ENCODE assay signal across 15 cellular contexts in genomic region chr15:90617668-90618097, GRCh38.
A peak's percentile ranks its signal among the peaks of the same experiment; 100 is the strongest.
DNase-seq lines count a peak whose midpoint lies in the region; ATAC-seq and TF ChIP-seq lines count a peak whose summit lies in the region.
"Had no signal": no experiment of that assay in that cellular context is flagged by ENCODE, and none has a peak within 500 bp of the region (broad histone marks: within the 10 kb centered on the region; RNA-seq: fewer than 3 reads in every experiment).

No MANE protein-coding gene starts in this region.

- H3K9me3 Mint-ChIP-seq in memory B cell, result no peaks in the 10 kb centered on the region

- TF ChIP-seq POLR2A in heart left ventricle (IDR thresholded peaks at IDR 0.05) (no peak), thyroid gland (IDR thresholded peaks at IDR 0.05) (no peak)

- intact Hi-C loops in heart left ventricle (cut with DNase I) (loop anchor here in 1 of 10 donors (10.0 kb wide), 1 partner anchor 293 kb away; no protein-coding TSS in a partner anchor), Right ventricle myocardium inferior (cut with DNase I) (loop anchor here (10.0 kb wide), 1 partner anchor 273 kb away; no protein-coding TSS in a partner anchor), thyroid gland (cut with DNase I) (loop anchor here (10.0 kb wide), 1 partner anchor 83 kb away; no protein-coding TSS in a partner anchor)

- peaks cover 0 to 23% (median 0%) of the 10 kb centered on the region in 12 donors for H3K4me1 ChIP-seq in heart left ventricle
- H3K4me1 ChIP-seq in thyroid gland, result peaks cover 23 to 29% of the 10 kb centered on the region in 2 donors
- H3K4me1 ChIP-seq: vagina had no signal

- WGBS in heart left ventricle, 4 donors, result 79 to 90% (median 83%) methylated on average over 7 of the region's 7 CpGs
- WGBS in thyroid gland, 2 donors, result 39 to 54% methylated on average over 7 of the region's 7 CpGs

- H3K27ac Mint-ChIP-seq in memory B cell, result peak overlapping the region; percentile 53

- H3K4me1 Mint-ChIP-seq in memory B cell, result peaks cover 19% of the 10 kb centered on the region

- in situ Hi-C loops in brain microvascular endothelial cell (cut with HindIII; ENCODE audit: low pct_ligation_motif_present, low sequenced_read_pairs), result no loop called here

- no peak for ATAC-seq in heart left ventricle
- no peak for ATAC-seq in Right ventricle myocardium inferior
- no peak for ATAC-seq in memory B cell (ENCODE audit: low read depth)
- no peak for ATAC-seq in HG03469 (IDR thresholded peaks at IDR 0.05; ENCODE audit: unreplicated experiment)
- ATAC-seq in HG02938 (IDR thresholded peaks at IDR 0.05; ENCODE audit: unreplicated experiment), result no peak

- peak overlapping the region in 7 of 12 donors; percentile 2 to 49 (median 20) for H3K27ac ChIP-seq in heart left ventricle
- H3K27ac ChIP-seq in VCaP, result peak overlapping the region; percentile 61
- peak overlapping the region; percentile 75 to 89 (median 87) for H3K27ac ChIP-seq in thyroid gland
- no peak overlapping the region for H3K27ac ChIP-seq in brain microvascular endothelial cell
- H3K27ac ChIP-seq: vagina had no signal

- H3K4me3 Mint-ChIP-seq in memory B cell, result no peak overlapping the region

- H3K9me3 ChIP-seq in heart left ventricle (no peaks in the 10 kb centered on the region), thyroid gland (no peaks in the 10 kb centered on the region)
- H3K9me3 ChIP-seq: MG63, vagina had no signal

- H3K27me3 ChIP-seq in heart left ventricle (no peaks in the 10 kb centered on the region), thyroid gland (no peaks in the 10 kb centered on the region), brain microvascular endothelial cell (replicated peaks) (no peaks in the 10 kb centered on the region)
- H3K27me3 ChIP-seq: MG63, vagina had no signal

- peaks cover 18% of the 10 kb centered on the region for H3K36me3 Mint-ChIP-seq in memory B cell

- H3K4me3 ChIP-seq in heart left ventricle (no peak overlapping the region), thyroid gland (replicated peaks in 1 of 3) (no peak overlapping the region), brain microvascular endothelial cell (ENCODE audit: low read depth, low read length) (no peak overlapping the region)
- H3K4me3 ChIP-seq: MG63, vagina had no signal

- H3K36me3 ChIP-seq in heart left ventricle (peaks cover 0 to 100% (median 84%) of the 10 kb centered on the region in 9 donors), thyroid gland (peaks cover 3 to 4% of the 10 kb centered on the region in 2 donors), brain microvascular endothelial cell (replicated peaks) (peaks cover 18% of the 10 kb centered on the region)

- TF ChIP-seq CTCF in heart left ventricle (IDR thresholded peaks at IDR 0.05), result no peak
- no peak for TF ChIP-seq CTCF in VCaP (conservative IDR thresholded peaks at IDR 0.05)
- no peak for TF ChIP-seq CTCF in thyroid gland (IDR thresholded peaks at IDR 0.05)
- TF ChIP-seq CTCF in brain microvascular endothelial cell (IDR thresholded peaks at IDR 0.05; ENCODE audit: low read depth, low read length, missing control alignments), result no peak

- DNase-seq in heart left ventricle (no peak), Right ventricle myocardium inferior (ENCODE audit: missing footprints) (no peak), memory B cell (ENCODE audit: low spot score in 2 of 2) (no peak), thyroid gland (peak; percentile 79 to 80), brain microvascular endothelial cell (no peak)
- DNase-seq: activated CD4-positive, alpha-beta T cell treated with anti-CD3 and anti-CD28 coated beads, Interleukin-2, amount 50 U/mL, for 48 hours; activated effector memory CD4-positive, alpha-beta T cell treated with anti-CD3 and anti-CD28 coated beads, Interleukin-2, amount 50 U/mL, for 16 hours; effector CD8-positive, alpha-beta T cell; MG63; stimulated activated CD4-positive, alpha-beta T cell treated with anti-CD3 and anti-CD28 coated beads, Interleukin-4, amount 100 ng/mL, for 4 hours; T-helper 9 cell had no signal

- H3K27me3 Mint-ChIP-seq in memory B cell, result no peaks in the 10 kb centered on the region

Comparison
In these comparisons a context has a peak if more than half of its experiments do, and no peak if none do; other contexts are left out.
1. DNase-seq: peak in thyroid gland (2 of 2); none in heart left ventricle (0 of 5), Right ventricle myocardium inferior (single experiment), memory B cell (0 of 2) and brain microvascular endothelial cell (single experiment).